In the genomic region with DNA sequence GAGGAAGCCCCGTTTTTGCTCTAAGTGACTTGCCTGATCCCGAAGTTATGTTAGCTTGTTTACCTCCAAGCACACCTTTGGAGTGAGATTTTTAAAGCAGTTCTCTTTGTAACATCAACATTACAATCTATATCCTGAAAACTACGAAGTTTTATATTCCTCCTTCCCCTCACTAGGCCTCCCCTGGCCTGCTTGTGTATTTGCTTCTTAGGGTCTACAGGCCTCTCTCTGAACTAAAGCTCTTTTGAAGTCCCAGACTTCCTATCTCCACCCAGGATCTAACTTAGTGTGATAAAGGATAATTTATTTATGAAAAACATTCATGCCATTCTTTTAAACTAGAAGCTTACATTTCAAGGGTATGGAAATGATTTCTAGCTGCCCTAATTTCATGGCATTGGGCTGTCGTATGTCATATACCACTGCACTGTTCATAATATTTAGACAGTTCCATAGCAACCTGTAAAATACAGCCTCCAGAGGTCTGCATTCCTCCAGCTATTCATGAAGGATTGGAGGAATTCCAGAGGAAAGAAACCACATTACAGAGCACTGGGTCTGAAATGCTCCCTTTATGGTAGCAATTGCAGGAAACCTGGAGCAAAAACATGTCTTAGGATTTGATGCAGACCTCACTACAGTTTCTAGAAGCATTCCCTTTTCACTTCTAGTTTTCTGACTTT, we compare ENCODE assay signal across 8 cellular contexts. TPM values are rescaled to one million over a fixed set of nuclear protein-coding genes. Genes with fewer than 3 reads are reported as not detected.
DNase-seq lines count a peak whose midpoint lies in the region; ATAC-seq and TF ChIP-seq lines count a peak whose summit lies in the region.

No MANE protein-coding gene starts in this region.

- H3K4me1 Mint-ChIP-seq in activated naive CD8-positive, alpha-beta T cell treated with anti-CD3 and anti-CD28 coated beads, Interleukin-2, amount 10 ng/mL, durations not matched to agents 7 days and 5 days, result peaks cover 19% of the 10 kb centered on the region

- WGBS in hepatocyte (ENCODE audit: low lambda C conversion rate, missing lambda C conversion rate), result 34% methylated on average over 4 of the region's 4 CpGs
- 41% methylated on average over 4 of the region's 4 CpGs for WGBS in smooth muscle cell (ENCODE audit: low lambda C conversion rate)

- ATAC-seq in HG02981 (IDR thresholded peaks at IDR 0.05; ENCODE audit: unreplicated experiment), result peak; percentile 29
- no peak for ATAC-seq in activated naive CD8-positive, alpha-beta T cell treated with anti-CD3 and anti-CD28 coated beads, Interleukin-2, amount 10 ng/mL, durations not matched to agents 7 days and 5 days (ENCODE audit: low read depth)

- H3K4me2 ChIP-seq in hepatocyte, result peak overlapping the region; percentile 23
- peak overlapping the region; percentile 61 for H3K4me2 ChIP-seq in smooth muscle cell

- no peaks in the 10 kb centered on the region for H3K9me3 Mint-ChIP-seq in activated naive CD8-positive, alpha-beta T cell treated with anti-CD3 and anti-CD28 coated beads, Interleukin-2, amount 10 ng/mL, durations not matched to agents 7 days and 5 days

- peak overlapping the region; percentile 92 for H3K27ac Mint-ChIP-seq in activated naive CD8-positive, alpha-beta T cell treated with anti-CD3 and anti-CD28 coated beads, Interleukin-2, amount 10 ng/mL, durations not matched to agents 7 days and 5 days

- H2AFZ ChIP-seq in hepatocyte, result no peak overlapping the region
- H2AFZ ChIP-seq in smooth muscle cell (ENCODE audit: low read depth), result no peak overlapping the region

- H4K20me1 ChIP-seq in hepatocyte (ENCODE audit: insufficient read depth, poor library complexity, severe bottlenecking) (no peaks in the 10 kb centered on the region), smooth muscle cell (ENCODE audit: low read depth) (no peaks in the 10 kb centered on the region)

- H3K36me3 ChIP-seq in hepatocyte (replicated peaks; ENCODE audit: insufficient read depth, low read depth) (no peaks in the 10 kb centered on the region), smooth muscle cell (ENCODE audit: low read depth) (no peaks in the 10 kb centered on the region)

- peaks cover 5% of the 10 kb centered on the region for H3K36me3 Mint-ChIP-seq in activated naive CD8-positive, alpha-beta T cell treated with anti-CD3 and anti-CD28 coated beads, Interleukin-2, amount 10 ng/mL, durations not matched to agents 7 days and 5 days

- H3K9me2 ChIP-seq in hepatocyte (replicated peaks; ENCODE audit: insufficient read depth), result no peaks in the 10 kb centered on the region

- peak overlapping the region; percentile 70 for H3K4me3 Mint-ChIP-seq in activated naive CD8-positive, alpha-beta T cell treated with anti-CD3 and anti-CD28 coated beads, Interleukin-2, amount 10 ng/mL, durations not matched to agents 7 days and 5 days

- H3F3A ChIP-seq in smooth muscle cell (ENCODE audit: low read depth), result peaks cover 7% of the 10 kb centered on the region

- H3K27ac ChIP-seq in hepatocyte (peak overlapping the region; percentile 90), smooth muscle cell (ENCODE audit: low read depth) (peak overlapping the region; percentile 100)

- DNase-seq in AG10803 (ENCODE audit: low read depth) (peak; percentile 98), hepatocyte (ENCODE audit: low spot score) (peak; percentile 84), smooth muscle cell (lab: John Stamatoyannopoulos, UW; ENCODE audit: unreplicated experiment) (no peak), RKO (ENCODE audit: low spot score) (no peak), UCSD-AML1 (lab: John Stamatoyannopoulos, UW; ENCODE audit: unreplicated experiment) (no peak)
- DNase-seq in activated naive CD8-positive, alpha-beta T cell treated with anti-CD3 and anti-CD28 coated beads, Interleukin-2, amount 10 ng/mL, durations not matched to agents 7 days and 5 days, result no peak
- DNase-seq in stimulated activated CD4-positive, alpha-beta T cell treated with anti-CD3 and anti-CD28 coated beads, Interleukin-15, amount 100 ng/mL, for 24 hours, result no peak

- peak overlapping the region; percentile 99 for H3K9ac ChIP-seq in smooth muscle cell (ENCODE audit: low read depth)

- POLR2A ChIA-PET in activated naive CD8-positive, alpha-beta T cell treated with anti-CD3 and anti-CD28 coated beads, Interleukin-2, amount 10 ng/mL, durations not matched to agents 7 days and 5 days (lab: Charles Lee), result interaction anchor here (0.7 to 0.8 kb wide), 3 partner anchors 22 to 70 kb away, joined by 3 to 6 read pairs (median 4); no protein-coding TSS in a partner anchor

- H3K4me3 ChIP-seq in AG10803 (ENCODE audit: low read length) (no peak overlapping the region), hepatocyte (no peak overlapping the region), smooth muscle cell (no peak overlapping the region)

- H3K27me3 Mint-ChIP-seq in activated naive CD8-positive, alpha-beta T cell treated with anti-CD3 and anti-CD28 coated beads, Interleukin-2, amount 10 ng/mL, durations not matched to agents 7 days and 5 days, result no peaks in the 10 kb centered on the region

- H3K79me2 ChIP-seq in hepatocyte, result no peaks in the 10 kb centered on the region
- H3K79me2 ChIP-seq in smooth muscle cell (ENCODE audit: low read depth), result no peaks in the 10 kb centered on the region

- H3K9me3 ChIP-seq in hepatocyte (ENCODE audit: low read depth) (no peaks in the 10 kb centered on the region), smooth muscle cell (replicated peaks; ENCODE audit: low read depth) (no peaks in the 10 kb centered on the region)

- TF ChIP-seq CTCF in AG10803 (conservative IDR thresholded peaks at IDR 0.05; ENCODE audit: low read length), result no peak
- TF ChIP-seq CTCF in hepatocyte (IDR thresholded peaks at IDR 0.05; ENCODE audit: poor library complexity), result no peak
- TF ChIP-seq CTCF in smooth muscle cell (IDR thresholded peaks at IDR 0.05; ENCODE audit: borderline replicate concordance, insufficient read depth, poor library complexity, severe bottlenecking), result no peak

- H3K27me3 ChIP-seq in hepatocyte (no peaks in the 10 kb centered on the region), smooth muscle cell (ENCODE audit: low read depth) (no peaks in the 10 kb centered on the region)

- H3K4me1 ChIP-seq in hepatocyte (ENCODE audit: insufficient read depth) (peaks cover 17% of the 10 kb centered on the region), smooth muscle cell (ENCODE audit: low read depth) (peaks cover 17% of the 10 kb centered on the region)

RNA-seq across cellular contexts. Expression of a gene that starts 36.0 kb away (rescaled TPM):
- 10 to 100 TPM; 10.1 to 15.3 TPM for total RNA-seq in activated naive CD8-positive, alpha-beta T cell treated with anti-CD3 and anti-CD28 coated beads, Interleukin-2, amount 10 ng/mL, durations not matched to agents 7 days and 5 days
- 4.8 and 9.8 TPM in 2 replicates for total RNA-seq in hepatocyte
- 4.0 and 5.6 TPM in 2 replicates for polyA plus RNA-seq in hepatocyte
- total RNA-seq in smooth muscle cell, result 224 and 333 TPM in 2 replicates
- 88.7 and 119 TPM in 2 replicates for polyA plus RNA-seq in smooth muscle cell

Comparison
In these comparisons a context has a peak if more than half of its experiments do, and no peak if none do; other contexts are left out.
1. DNase-seq: peak in AG10803 (single experiment) and hepatocyte (single experiment); none in activated naive CD8-positive, alpha-beta T cell treated with anti-CD3 and anti-CD28 coated beads, Interleukin-2, amount 10 ng/mL, durations not matched to agents 7 days and 5 days (single experiment), smooth muscle cell (single experiment), RKO (single experiment), stimulated activated CD4-positive, alpha-beta T cell treated with anti-CD3 and anti-CD28 coated beads, Interleukin-15, amount 100 ng/mL, for 24 hours (single experiment) and UCSD-AML1 (single experiment).
2. RNA of a gene that starts 36.0 kb away (total RNA-seq): 224 to 333 TPM in smooth muscle cell; 10.1 to 15.3 TPM in activated naive CD8-positive, alpha-beta T cell treated with anti-CD3 and anti-CD28 coated beads, Interleukin-2, amount 10 ng/mL, durations not matched to agents 7 days and 5 days and 4.8 to 9.8 TPM in hepatocyte; every median in the first group is over 10 times any median in the second.